In the genomic region with DNA sequence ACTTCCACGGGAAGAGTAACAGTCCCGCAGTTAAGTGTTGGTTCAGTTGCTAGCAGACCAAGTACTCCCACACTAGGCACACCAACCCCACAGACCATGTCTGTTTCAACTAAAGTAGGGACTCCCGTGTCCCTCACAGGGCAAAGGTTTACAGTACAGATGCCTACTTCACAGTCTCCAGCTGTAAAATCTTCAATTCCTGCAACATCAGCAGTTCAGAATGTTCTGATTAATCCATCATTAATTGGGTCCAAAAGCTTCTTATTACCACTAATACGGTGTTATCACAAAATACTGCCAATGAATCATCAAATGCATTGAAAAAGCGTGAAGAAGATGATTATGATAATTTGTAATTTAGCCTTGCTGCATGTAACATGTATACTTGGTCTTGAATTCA, we compare ENCODE assay signal across 24 cellular contexts.
"Had no signal": no experiment of that assay in that cellular context is flagged by ENCODE, and none has a peak within 500 bp of the region (broad histone marks: within the 10 kb centered on the region; RNA-seq: fewer than 3 reads in every experiment).

No MANE protein-coding gene starts in this region.

- H3K4me3 Mint-ChIP-seq: naive B cell; natural killer cell; stimulated activated naive B cell treated with anti-CD40 and anti-IgM and Interleukin-4, amounts not matched to agents 10 μg/mL and 1 μg/mL and 100 μg/mL, for 72 hours had no signal

- DNase-seq: hippocampal formation; kidney; left colon; left lung; lower lobe of right lung; mammary epithelial cell; mesenchymal stem cell; naive B cell; natural killer cell; ovary; stimulated activated CD4-positive, alpha-beta T cell treated with anti-CD3 and anti-CD28 coated beads, Interleukin-12 subunit alpha, Interleukin-12 subunit beta, amount 100 ng/mL, for 4 hours; stimulated activated CD4-positive, alpha-beta T cell treated with anti-CD3 and anti-CD28 coated beads, Interleukin-15, amount 100 ng/mL, for 24 hours; stimulated activated CD4-positive, alpha-beta T cell treated with anti-CD3 and anti-CD28 coated beads, Interleukin-2, amount 100 ng/mL, for 24 hours; stimulated activated CD4-positive, alpha-beta T cell treated with anti-CD3 and anti-CD28 coated beads, Interleukin-4, amount 100 ng/mL, for 1 hour; stimulated activated naive B cell treated with anti-CD40 and anti-IgM and Interleukin-4, amounts not matched to agents 10 μg/mL and 1 μg/mL and 100 μg/mL, for 72 hours; stimulated activated naive CD8-positive, alpha-beta T cell treated with anti-CD3 and anti-CD28 coated beads, Interleukin-15, Interleukin-2, amounts not matched to agents 100 U/mL and 50 U/mL, for 24 hours; stomach; testis; thyroid gland; trophoblast cell had no signal

- H3K36me3 ChIP-seq: lower lobe of right lung, ovary, thyroid gland had no signal

- H3K4me1 ChIP-seq: left lung, lower lobe of right lung, right atrium auricular region, stomach, testis, thyroid gland, vagina had no signal

- H3K9me3 ChIP-seq: lower lobe of right lung, ovary, testis, thyroid gland, vagina had no signal

- H3K27me3 Mint-ChIP-seq: naive B cell; progenitor cell of endocrine pancreas; stimulated activated naive B cell treated with anti-CD40 and anti-IgM and Interleukin-4, amounts not matched to agents 10 μg/mL and 1 μg/mL and 100 μg/mL, for 72 hours had no signal

- H3K27ac ChIP-seq: left lung, lower lobe of right lung, ovary, right atrium auricular region, skin epidermis, stomach, testis, thyroid gland, vagina had no signal

- H3K27me3 ChIP-seq: left lung, ovary, right atrium auricular region, stomach, testis, thyroid gland, vagina had no signal

- H3K27ac Mint-ChIP-seq: natural killer cell; stimulated activated naive B cell treated with anti-CD40 and anti-IgM and Interleukin-4, amounts not matched to agents 10 μg/mL and 1 μg/mL and 100 μg/mL, for 72 hours had no signal

- H3K4me3 ChIP-seq: left lung, lower lobe of right lung, ovary, right atrium auricular region, skin epidermis, stomach, testis, thyroid gland, vagina had no signal
